ENCODE assay signal across 8 cellular contexts in the genomic region with DNA sequence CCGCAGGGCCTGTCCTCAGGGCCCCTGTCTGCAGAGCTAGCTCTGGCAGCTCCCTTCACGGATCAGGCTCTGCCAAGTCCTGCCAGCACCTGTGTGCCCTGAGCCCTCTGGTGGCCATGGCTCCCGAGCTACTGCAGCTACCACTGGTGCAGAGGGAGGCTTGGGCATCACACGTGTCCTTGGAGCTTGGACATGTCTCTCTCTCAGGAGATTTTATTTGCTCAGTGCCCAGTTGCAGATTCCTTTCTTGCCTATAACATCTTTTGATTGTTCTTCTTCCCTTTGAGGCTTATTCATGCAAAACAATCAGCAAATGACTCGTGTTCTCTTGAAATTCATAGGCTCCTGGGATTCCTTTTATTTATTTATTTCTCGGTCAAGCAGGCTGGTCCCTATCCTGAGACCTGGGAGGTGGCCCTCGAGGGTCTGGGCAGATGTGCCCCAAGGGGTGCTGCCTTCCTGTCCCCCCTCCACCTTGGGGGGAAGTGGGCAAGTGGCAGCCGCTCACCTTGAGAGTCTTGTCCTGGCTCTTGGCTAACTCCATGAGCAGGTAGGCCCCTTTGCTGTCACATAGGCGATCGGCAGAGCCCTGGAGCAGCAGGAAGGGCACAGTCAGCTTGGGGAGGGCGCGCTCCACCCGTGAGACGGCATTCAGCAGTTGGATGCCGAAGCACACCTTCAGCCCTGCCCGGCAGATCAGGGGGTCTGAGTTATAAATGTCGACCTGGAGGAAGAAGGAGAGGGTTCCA. TPM values are rescaled to one million over a fixed set of nuclear protein-coding genes. Genes with fewer than 3 reads are reported as not detected.
DNase-seq lines count a peak whose midpoint lies in the region; ATAC-seq and TF ChIP-seq lines count a peak whose summit lies in the region.

No MANE protein-coding gene starts in this region.

- H3K4me1 ChIP-seq in heart right ventricle, result peaks cover 36 to 75% (median 54%) of the 10 kb centered on the region in 9 donors

- H3K27me3 ChIP-seq in heart right ventricle, result no peaks in the 10 kb centered on the region

- WGBS in heart right ventricle, 2 donors, result 78 to 79% methylated on average over 17 of the region's 17 CpGs

- H3K36me3 ChIP-seq in heart right ventricle, result peaks cover 0 to 58% (median 10%) of the 10 kb centered on the region in 9 donors

- no peak overlapping the region for H3K4me3 ChIP-seq in heart right ventricle

- intact Hi-C loops in heart right ventricle (cut with DNase I), result loop anchor here in 8 of 10 donors (1.0 to 10.0 kb wide), 10 partner anchors 13 to 378 kb away; a partner anchor contains a TSS

- DNase-seq in GM10266 (ENCODE audit: extremely low spot score), result no peak
- DNase-seq in NCI-H510A (lab: John Stamatoyannopoulos, UW), result peak; percentile 63
- peak; percentile 38 to 52 for DNase-seq in activated T-cell treated with anti-CD3 and anti-CD28 coated beads, Interleukin-2, amount 50 U/mL, for 48 hours
- peak in 1 of 2 donors; percentile 71 for DNase-seq in heart right ventricle
- peak; percentile 52 for DNase-seq in stimulated activated CD8-positive, alpha-beta memory T cell treated with anti-CD3 and anti-CD28 coated beads, Interleukin-4, amount 100 ng/mL, for 48 hours
- no peak for DNase-seq in mesenteric fat pad (ENCODE audit: low spot score)

- ATAC-seq in heart right ventricle (peak in 2 of 8 donors; percentile 35 to 43), HG02884 (IDR thresholded peaks at IDR 0.05; ENCODE audit: unreplicated experiment) (no peak)

- H3K27ac ChIP-seq in 22Rv1 (no peak overlapping the region), heart right ventricle (peak overlapping the region in 8 of 10 donors; percentile 8 to 99 (median 92))

- H3K9me3 ChIP-seq in heart right ventricle, result no peaks in the 10 kb centered on the region

- TF ChIP-seq CTCF in 22Rv1 (IDR thresholded peaks at IDR 0.05) (peak; percentile 70), GM10266 (IDR thresholded peaks at IDR 0.05; ENCODE audit: control insufficient read depth, insufficient read depth, low read depth, missing control alignments) (peak; percentile 27), heart right ventricle (IDR thresholded peaks at IDR 0.05) (peak in 8 of 9 donors; percentile 13 to 62 (median 45))

RNA-seq across cellular contexts. Expression of a gene that starts 21.9 kb away (rescaled TPM):
- total RNA-seq in heart right ventricle (10 to 100 TPM; 19.6 to 47.9 (median 23.9) TPM), mesenteric fat pad (34.8 TPM)
- polyA plus RNA-seq in heart right ventricle, result 10 to 100 TPM; 36.0 to 56.3 TPM

Comparison
In these comparisons a context has a peak if more than half of its experiments do, and no peak if none do; other contexts are left out.
1. DNase-seq: peak in NCI-H510A (single experiment), activated T-cell treated with anti-CD3 and anti-CD28 coated beads, Interleukin-2, amount 50 U/mL, for 48 hours (2 of 2) and stimulated activated CD8-positive, alpha-beta memory T cell treated with anti-CD3 and anti-CD28 coated beads, Interleukin-4, amount 100 ng/mL, for 48 hours (single experiment); none in GM10266 (single experiment) and mesenteric fat pad (single experiment).
2. Peak in every context shown above with its lines, with median percentiles within 50 percentile points of each other: CTCF ChIP-seq.